Comparison of ENCODE assay signal across 29 cellular contexts in the genomic region with DNA sequence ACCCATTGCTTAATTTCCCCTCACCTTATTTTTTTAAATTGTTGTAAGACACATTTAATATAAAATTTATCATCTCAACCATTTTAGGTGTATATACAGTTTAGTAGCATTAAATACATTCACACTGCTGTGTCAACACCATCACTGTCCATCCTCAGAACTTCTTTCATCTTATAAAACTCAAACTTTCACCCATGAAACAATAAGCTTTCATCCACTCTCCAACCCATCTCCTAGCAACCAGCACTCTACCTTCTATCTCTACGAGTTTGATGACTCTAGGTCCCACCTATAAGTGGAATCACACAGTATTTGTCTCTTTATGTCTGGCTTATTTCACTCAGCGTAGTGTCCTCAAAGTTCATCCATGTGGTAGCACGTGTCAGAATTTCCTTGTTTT.
"Had no signal": no experiment of that assay in that cellular context is flagged by ENCODE, and none has a peak within 500 bp of the region (broad histone marks: within the 10 kb centered on the region; RNA-seq: fewer than 3 reads in every experiment).

No MANE protein-coding gene starts in this region.

- H3K36me3 ChIP-seq: colonic mucosa, esophagus muscularis mucosa, esophagus squamous epithelium, gastrocnemius medialis, gastroesophageal sphincter, heart left ventricle, heart right ventricle had no signal

- H3K4me3 ChIP-seq: colonic mucosa, coronary artery, dorsolateral prefrontal cortex, esophagus muscularis mucosa, esophagus squamous epithelium, gastrocnemius medialis, gastroesophageal sphincter, heart left ventricle, heart right ventricle had no signal

- H3K4me3 Mint-ChIP-seq: dendritic cell treated with granulocyte-macrophage colony-stimulating factor and Interleukin-4, amounts not matched to agents 40 ng/mL and 50 ng/mL, for 4 days; effector memory CD8-positive, alpha-beta T cell; endodermal cell had no signal

- FAIRE-seq: colon, endometrium, endothelial cell of umbilical vein, frontal cortex had no signal

- H3K4me1 ChIP-seq: colonic mucosa, esophagus squamous epithelium, foreskin keratinocyte, gastrocnemius medialis, heart left ventricle, heart right ventricle had no signal

- ATAC-seq: effector memory CD8-positive, alpha-beta T cell; esophagus mucosa; foreskin keratinocyte; gastrocnemius medialis; gastroesophageal sphincter; heart left ventricle; heart right ventricle had no signal

- H3K9me3 Mint-ChIP-seq: dendritic cell treated with granulocyte-macrophage colony-stimulating factor and Interleukin-4, amounts not matched to agents 40 ng/mL and 50 ng/mL, for 4 days; effector memory CD8-positive, alpha-beta T cell had no signal

- DNase-seq: colonic mucosa; cortex of kidney; dermis blood vessel endothelial cell; dorsolateral prefrontal cortex; effector CD4-positive, alpha-beta T cell; effector CD8-positive, alpha-beta T cell; effector memory CD4-positive, alpha-beta T cell; effector memory CD8-positive, alpha-beta T cell; endodermal cell; erythroblast; esophagus squamous epithelium; foreskin fibroblast; foreskin keratinocyte; foreskin melanocyte; gastrocnemius medialis; glutamatergic neuron; head of caudate nucleus; heart left ventricle; heart right ventricle had no signal

- H3K9me3 ChIP-seq: colonic mucosa, esophagus squamous epithelium, gastrocnemius medialis, gastroesophageal sphincter, heart left ventricle had no signal

- H3K27ac Mint-ChIP-seq: dendritic cell treated with granulocyte-macrophage colony-stimulating factor and Interleukin-4, amounts not matched to agents 40 ng/mL and 50 ng/mL, for 4 days; effector memory CD8-positive, alpha-beta T cell; endodermal cell had no signal

- H3K27me3 ChIP-seq: colonic mucosa, foreskin keratinocyte, gastrocnemius medialis, gastroesophageal sphincter had no signal

- H3K27ac ChIP-seq: colonic mucosa, coronary artery, dorsolateral prefrontal cortex, epithelial cell of prostate, esophagus muscularis mucosa, esophagus squamous epithelium, foreskin keratinocyte, gastrocnemius medialis, gastroesophageal sphincter, heart left ventricle, heart right ventricle had no signal
